In the genomic region with DNA sequence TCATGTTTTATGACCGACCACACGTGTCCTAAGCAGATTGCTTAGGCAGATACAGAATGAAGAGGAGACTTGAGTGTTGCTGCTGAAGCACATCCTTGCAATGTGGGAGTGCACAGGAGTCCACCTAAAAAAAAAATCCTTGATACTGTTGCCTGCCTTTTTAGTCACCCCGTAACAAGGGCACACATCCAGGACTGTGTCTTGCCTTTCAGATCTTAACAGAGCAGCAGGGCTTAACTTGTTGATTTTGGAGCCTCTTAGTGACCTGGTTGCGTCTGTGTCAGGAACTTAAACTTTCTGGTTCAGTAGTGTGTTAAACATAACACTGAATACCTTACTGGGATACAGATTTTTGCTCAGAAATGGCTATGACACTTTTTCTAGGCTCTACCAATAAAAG, we compare ENCODE assay signal across 1 cellular context.
TF ChIP-seq lines count a peak whose summit lies in the region.

No MANE protein-coding gene starts in this region.

TF ChIP-seq in GM12878, 131 proteins besides CTCF, POLR2A, EP300 and RAD21:
- TF ChIP-seq ZZZ3 (IDR thresholded peaks at IDR 0.05; ENCODE audit: control insufficient read depth, insufficient read length, low read depth): no peak
- no peak for TF ChIP-seq BACH1 (IDR thresholded peaks at IDR 0.05; ENCODE audit: borderline replicate concordance)
